In genomic region chr11:35236667-35237003, GRCh38 we compare ENCODE assay signal across 8 cellular contexts.
A peak's percentile ranks its signal among the peaks of the same experiment; 100 is the strongest.
DNase-seq lines count a peak whose midpoint lies in the region; ATAC-seq and TF ChIP-seq lines count a peak whose summit lies in the region.

No MANE protein-coding gene starts in this region.

- TF ChIP-seq CTCF in epithelial cell of esophagus (IDR thresholded peaks at IDR 0.05; ENCODE audit: insufficient read depth, low read depth, low read length, missing control alignments) (no peak), GM10248 (IDR thresholded peaks at IDR 0.05; ENCODE audit: control extremely low read depth, extremely low read depth, low read depth, missing control alignments) (no peak)

- DNase-seq in activated T-cell treated with anti-CD3 and anti-CD28 coated beads, Interleukin-2, amount 50 U/mL, for 24 hours: no peak
- DNase-seq in activated T-cell treated with anti-CD3 and anti-CD28 coated beads, Interleukin-2, amount 50 U/mL, for 48 hours: no peak
- DNase-seq in RPMI7951 (ENCODE audit: low read depth): peak; percentile 93
- DNase-seq in epithelial cell of esophagus (ENCODE audit: low read depth): peak; percentile 70
- DNase-seq in stimulated activated effector memory CD8-positive, alpha-beta T cell treated with anti-CD3 and anti-CD28 coated beads, Interleukin-12 subunit alpha, Interleukin-12 subunit beta, amount 100 ng/mL, for 72 hours (ENCODE audit: low spot score in 2 of 2): no peak
- DNase-seq in NCI-H69 (lab: John Stamatoyannopoulos, UW): no peak
- no peak for DNase-seq in GM10248 (ENCODE audit: extremely low spot score)

- POLR2A ChIA-PET in GM10248 (lab: Yijun Ruan, JAX): no interaction called here

- ATAC-seq in stimulated activated effector memory CD8-positive, alpha-beta T cell treated with anti-CD3 and anti-CD28 coated beads, Interleukin-12 subunit alpha, Interleukin-12 subunit beta, amount 100 ng/mL, for 72 hours: no peak
- no peak for ATAC-seq in GM18520 (IDR thresholded peaks at IDR 0.05; ENCODE audit: unreplicated experiment)

- H3K4me3 ChIP-seq in epithelial cell of esophagus (ENCODE audit: low read length): no peak overlapping the region

- no peaks in the 10 kb centered on the region for H3K27me3 Mint-ChIP-seq in activated T-cell treated with anti-CD3 and anti-CD28 coated beads, Interleukin-2, amount 50 U/mL, for 24 hours

- H3K4me3 Mint-ChIP-seq in activated T-cell treated with anti-CD3 and anti-CD28 coated beads, Interleukin-2, amount 50 U/mL, for 24 hours: no peak overlapping the region
- H3K4me3 Mint-ChIP-seq in stimulated activated effector memory CD8-positive, alpha-beta T cell treated with anti-CD3 and anti-CD28 coated beads, Interleukin-12 subunit alpha, Interleukin-12 subunit beta, amount 100 ng/mL, for 72 hours: no peak overlapping the region

- peaks cover 26% of the 10 kb centered on the region for H3K36me3 Mint-ChIP-seq in activated T-cell treated with anti-CD3 and anti-CD28 coated beads, Interleukin-2, amount 50 U/mL, for 24 hours (ENCODE audit: low read depth)
- peaks cover 16% of the 10 kb centered on the region for H3K36me3 Mint-ChIP-seq in stimulated activated effector memory CD8-positive, alpha-beta T cell treated with anti-CD3 and anti-CD28 coated beads, Interleukin-12 subunit alpha, Interleukin-12 subunit beta, amount 100 ng/mL, for 72 hours

- H3K4me1 Mint-ChIP-seq in activated T-cell treated with anti-CD3 and anti-CD28 coated beads, Interleukin-2, amount 50 U/mL, for 24 hours (ENCODE audit: low read depth): peaks cover 78% of the 10 kb centered on the region
- H3K4me1 Mint-ChIP-seq in stimulated activated effector memory CD8-positive, alpha-beta T cell treated with anti-CD3 and anti-CD28 coated beads, Interleukin-12 subunit alpha, Interleukin-12 subunit beta, amount 100 ng/mL, for 72 hours: peaks cover 45% of the 10 kb centered on the region

- CTCF ChIA-PET in GM10248 (lab: Yijun Ruan, JAX): interaction anchor here (1.0 to 8.5 kb wide), 12 partner anchors 10 to 311 kb away, joined by 3 to 47 read pairs (median 4); no protein-coding TSS in a partner anchor

- H3K9me3 Mint-ChIP-seq in activated T-cell treated with anti-CD3 and anti-CD28 coated beads, Interleukin-2, amount 50 U/mL, for 24 hours: peaks cover 24% of the 10 kb centered on the region
- peaks cover 4% of the 10 kb centered on the region for H3K9me3 Mint-ChIP-seq in stimulated activated effector memory CD8-positive, alpha-beta T cell treated with anti-CD3 and anti-CD28 coated beads, Interleukin-12 subunit alpha, Interleukin-12 subunit beta, amount 100 ng/mL, for 72 hours

- H3K27ac Mint-ChIP-seq in activated T-cell treated with anti-CD3 and anti-CD28 coated beads, Interleukin-2, amount 50 U/mL, for 24 hours: peak overlapping the region; percentile 58
- peak overlapping the region; percentile 16 for H3K27ac Mint-ChIP-seq in stimulated activated effector memory CD8-positive, alpha-beta T cell treated with anti-CD3 and anti-CD28 coated beads, Interleukin-12 subunit alpha, Interleukin-12 subunit beta, amount 100 ng/mL, for 72 hours

Comparison
In these comparisons a context has a peak if more than half of its experiments do, and no peak if none do; other contexts are left out.
1. DNase-seq: peak in RPMI7951 (single experiment) and epithelial cell of esophagus (single experiment); none in activated T-cell treated with anti-CD3 and anti-CD28 coated beads, Interleukin-2, amount 50 U/mL, for 24 hours (single experiment), activated T-cell treated with anti-CD3 and anti-CD28 coated beads, Interleukin-2, amount 50 U/mL, for 48 hours (0 of 2), stimulated activated effector memory CD8-positive, alpha-beta T cell treated with anti-CD3 and anti-CD28 coated beads, Interleukin-12 subunit alpha, Interleukin-12 subunit beta, amount 100 ng/mL, for 72 hours (0 of 2), NCI-H69 (single experiment) and GM10248 (single experiment).